ENCODE assay signal across 8 cellular contexts in the genomic region with DNA sequence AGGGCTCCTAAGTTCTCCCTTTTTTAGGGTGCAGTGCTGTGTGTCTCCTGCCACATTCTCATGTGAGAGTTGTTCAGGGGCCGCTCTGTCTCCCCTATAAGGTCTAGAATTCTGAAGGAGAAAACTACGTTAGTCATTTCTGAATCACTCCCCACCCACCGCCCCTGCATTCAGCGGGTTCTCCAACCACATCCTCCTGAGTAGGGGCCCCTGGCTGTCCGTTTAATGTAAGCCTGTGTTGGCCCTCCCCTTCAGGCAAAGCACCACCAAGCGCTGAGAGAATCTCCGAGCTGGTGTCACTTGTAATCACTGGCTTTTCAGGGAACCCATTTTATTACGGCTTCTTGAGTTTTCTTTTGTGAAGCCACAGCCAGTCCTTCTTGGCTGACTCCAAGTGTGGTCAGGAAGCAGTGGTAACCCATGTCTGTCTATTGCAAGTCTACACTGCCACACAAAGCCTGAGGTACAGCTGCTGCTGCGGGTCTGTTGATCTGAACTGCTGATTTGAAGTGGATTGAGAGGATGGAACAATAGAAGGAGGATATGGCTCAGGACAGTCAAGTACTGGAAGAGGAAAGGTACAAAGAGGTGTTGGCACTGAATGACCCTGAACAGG. TPM values are rescaled to one million over a fixed set of nuclear protein-coding genes. Genes with fewer than 3 reads are reported as not detected.
DNase-seq lines count a peak whose midpoint lies in the region; ATAC-seq and TF ChIP-seq lines count a peak whose summit lies in the region.

No MANE protein-coding gene starts in this region.

- H4K20me1 ChIP-seq in mammary epithelial cell (ENCODE audit: insufficient read depth, low read length) = no peaks in the 10 kb centered on the region

- intact Hi-C loops in mammary epithelial cell (cut with micrococcal nuclease) (no loop called here), lower leg skin (cut with DNase I; ENCODE audit: low total_unique reads) (no loop called here)

- no peak overlapping the region for H3K9ac ChIP-seq in mammary epithelial cell (ENCODE audit: insufficient read depth, low read length)

- TF ChIP-seq CTCF in mammary epithelial cell (conservative IDR thresholded peaks at IDR 0.05 in 1 of 2, IDR thresholded peaks at IDR 0.05 in 1 of 2; ENCODE audit: extremely low read depth in 1 of 2, insufficient read depth in 1 of 2, low read depth in 1 of 2, low read length in 2 of 2) (no peak), lower leg skin (IDR thresholded peaks at IDR 0.05) (no peak)

- H3K79me2 ChIP-seq in mammary epithelial cell (ENCODE audit: insufficient read depth, low read length) = no peaks in the 10 kb centered on the region

- H3K4me1 ChIP-seq in mammary epithelial cell (ENCODE audit: insufficient read depth, low read length) = no peaks in the 10 kb centered on the region

- no peak overlapping the region for H3K27ac ChIP-seq in mammary epithelial cell (ENCODE audit: insufficient read depth, low read depth, low read length)

- no peaks in the 10 kb centered on the region for H3K27me3 ChIP-seq in mammary epithelial cell (ENCODE audit: insufficient read depth, low read length)

- in situ Hi-C loops in mammary epithelial cell (cut with MboI; ENCODE audit: low sequenced_read_pairs in 2 of 2) = no loop called here

- DNase-seq in Daoy (ENCODE audit: low read depth) = peak; percentile 88
- DNase-seq in M059J (ENCODE audit: low read depth) = peak; percentile 47
- DNase-seq in activated T-cell treated with anti-CD3 and anti-CD28 coated beads, Interleukin-2, amount 50 U/mL, for 1 hour = peak; percentile 51
- DNase-seq in stimulated activated CD4-positive, alpha-beta T cell treated with anti-CD3 and anti-CD28 coated beads, Interleukin-1b, Interleukin-23, amount 100 ng/mL, for 1 hour (ENCODE audit: low read depth in 2 of 2) = peak; percentile 7 to 44
- DNase-seq in mammary epithelial cell = no peak
- no peak for DNase-seq in lower leg skin (ENCODE audit: low spot score in 2 of 2)

- no TSS peak for BruUV-seq in mammary epithelial cell (replicated peaks; lab: Mats Ljungman, UMichigan)

- 39% methylated on average over 6 of the region's 9 CpGs for WGBS in mammary epithelial cell (ENCODE audit: low coverage, missing lambda C conversion rate)
- WGBS in lower leg skin, 2 donors = 59 to 62% methylated on average over 9 of the region's 9 CpGs

- H3K4me2 ChIP-seq in mammary epithelial cell (ENCODE audit: insufficient read depth, low read depth, low read length) = no peak overlapping the region

- H3K36me3 ChIP-seq in mammary epithelial cell (ENCODE audit: insufficient read depth, low read length) = no peaks in the 10 kb centered on the region

- dilution Hi-C loops in mammary epithelial cell (cut with HindIII; ENCODE audit: low sequenced_read_pairs) = no loop called here

- CTCF ChIA-PET in mammary epithelial cell (lab: Charles Lee; ENCODE audit: low non-redundant PET) = no interaction called here

- no peak for TF ChIP-seq POLR2A in lower leg skin (IDR thresholded peaks at IDR 0.05)

- H3K4me3 ChIP-seq in mammary epithelial cell (replicated peaks in 1 of 3; ENCODE audit: insufficient read depth in 1 of 3, low read depth in 2 of 3, low read length in 3 of 3) (no peak overlapping the region), lower leg skin (ENCODE audit: low read depth, poor library complexity, severe bottlenecking) (no peak overlapping the region)

- ATAC-seq in GM21717 (IDR thresholded peaks at IDR 0.05; ENCODE audit: unreplicated experiment) (peak; percentile 87), SK-N-SH treated with all-trans-retinoic acid at 6 μM for 48 hours (no peak)

- H3K9me3 ChIP-seq in mammary epithelial cell (replicated peaks; ENCODE audit: insufficient read depth, low read length) = no peaks in the 10 kb centered on the region

- H2AFZ ChIP-seq in mammary epithelial cell (ENCODE audit: low read depth, low read length) = no peak overlapping the region

TF ChIP-seq in SK-N-SH treated with all-trans-retinoic acid at 6 μM for 48 hours, 23 proteins besides CTCF, POLR2A, EP300 and RAD21 (continues in another document):
- TF ChIP-seq PPARA (CRISPR knock-in tag; IDR thresholded peaks at IDR 0.05; ENCODE audit: borderline replicate concordance) (no peak), CSDC2 (CRISPR knock-in tag; IDR thresholded peaks at IDR 0.05) (no peak), ARNTL (CRISPR knock-in tag; IDR thresholded peaks at IDR 0.05; ENCODE audit: borderline replicate concordance, low read depth) (no peak), ESRRG (CRISPR knock-in tag; IDR thresholded peaks at IDR 0.05) (no peak), ZFP30 (CRISPR knock-in tag; IDR thresholded peaks at IDR 0.05) (no peak), ZC3H10 (CRISPR knock-in tag; IDR thresholded peaks at IDR 0.05) (no peak), TCF4 (CRISPR knock-in tag; IDR thresholded peaks at IDR 0.05; ENCODE audit: borderline replicate concordance) (no peak), ZNF70 (CRISPR knock-in tag; IDR thresholded peaks at IDR 0.05) (no peak), OSR1 (CRISPR knock-in tag; IDR thresholded peaks at IDR 0.05) (no peak), ZNF8 (CRISPR knock-in tag; IDR thresholded peaks at IDR 0.05) (no peak), SNAI2 (CRISPR knock-in tag; IDR thresholded peaks at IDR 0.05) (no peak)
- TF ChIP-seq, protein P1, sequence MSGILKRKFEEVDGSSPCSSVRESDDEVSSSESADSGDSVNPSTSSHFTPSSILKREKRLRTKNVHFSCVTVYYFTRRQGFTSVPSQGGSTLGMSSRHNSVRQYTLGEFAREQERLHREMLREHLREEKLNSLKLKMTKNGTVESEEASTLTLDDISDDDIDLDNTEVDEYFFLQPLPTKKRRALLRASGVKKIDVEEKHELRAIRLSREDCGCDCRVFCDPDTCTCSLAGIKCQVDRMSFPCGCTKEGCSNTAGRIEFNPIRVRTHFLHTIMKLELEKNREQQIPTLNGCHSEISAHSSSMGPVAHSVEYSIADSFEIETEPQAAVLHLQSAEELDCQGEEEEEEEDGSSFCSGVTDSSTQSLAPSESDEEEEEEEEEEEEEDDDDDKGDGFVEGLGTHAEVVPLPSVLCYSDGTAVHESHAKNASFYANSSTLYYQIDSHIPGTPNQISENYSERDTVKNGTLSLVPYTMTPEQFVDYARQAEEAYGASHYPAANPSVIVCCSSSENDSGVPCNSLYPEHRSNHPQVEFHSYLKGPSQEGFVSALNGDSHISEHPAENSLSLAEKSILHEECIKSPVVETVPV (CRISPR knock-in tag; IDR thresholded peaks at IDR 0.05) = no peak
- TF ChIP-seq, protein P2, sequence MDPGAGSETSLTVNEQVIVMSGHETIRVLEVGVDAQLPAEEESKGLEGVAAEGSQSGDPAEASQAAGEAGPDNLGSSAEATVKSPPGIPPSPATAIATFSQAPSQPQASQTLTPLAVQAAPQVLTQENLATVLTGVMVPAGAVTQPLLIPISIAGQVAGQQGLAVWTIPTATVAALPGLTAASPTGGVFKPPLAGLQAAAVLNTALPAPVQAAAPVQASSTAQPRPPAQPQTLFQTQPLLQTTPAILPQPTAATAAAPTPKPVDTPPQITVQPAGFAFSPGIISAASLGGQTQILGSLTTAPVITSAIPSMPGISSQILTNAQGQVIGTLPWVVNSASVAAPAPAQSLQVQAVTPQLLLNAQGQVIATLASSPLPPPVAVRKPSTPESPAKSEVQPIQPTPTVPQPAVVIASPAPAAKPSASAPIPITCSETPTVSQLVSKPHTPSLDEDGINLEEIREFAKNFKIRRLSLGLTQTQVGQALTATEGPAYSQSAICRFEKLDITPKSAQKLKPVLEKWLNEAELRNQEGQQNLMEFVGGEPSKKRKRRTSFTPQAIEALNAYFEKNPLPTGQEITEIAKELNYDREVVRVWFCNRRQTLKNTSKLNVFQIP (CRISPR knock-in tag; IDR thresholded peaks at IDR 0.05; ENCODE audit: borderline replicate concordance, low read depth) = no peak
- TF ChIP-seq, protein P3, sequence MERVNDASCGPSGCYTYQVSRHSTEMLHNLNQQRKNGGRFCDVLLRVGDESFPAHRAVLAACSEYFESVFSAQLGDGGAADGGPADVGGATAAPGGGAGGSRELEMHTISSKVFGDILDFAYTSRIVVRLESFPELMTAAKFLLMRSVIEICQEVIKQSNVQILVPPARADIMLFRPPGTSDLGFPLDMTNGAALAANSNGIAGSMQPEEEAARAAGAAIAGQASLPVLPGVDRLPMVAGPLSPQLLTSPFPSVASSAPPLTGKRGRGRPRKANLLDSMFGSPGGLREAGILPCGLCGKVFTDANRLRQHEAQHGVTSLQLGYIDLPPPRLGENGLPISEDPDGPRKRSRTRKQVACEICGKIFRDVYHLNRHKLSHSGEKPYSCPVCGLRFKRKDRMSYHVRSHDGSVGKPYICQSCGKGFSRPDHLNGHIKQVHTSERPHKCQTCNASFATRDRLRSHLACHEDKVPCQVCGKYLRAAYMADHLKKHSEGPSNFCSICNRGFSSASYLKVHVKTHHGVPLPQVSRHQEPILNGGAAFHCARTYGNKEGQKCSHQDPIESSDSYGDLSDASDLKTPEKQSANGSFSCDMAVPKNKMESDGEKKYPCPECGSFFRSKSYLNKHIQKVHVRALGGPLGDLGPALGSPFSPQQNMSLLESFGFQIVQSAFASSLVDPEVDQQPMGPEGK (CRISPR knock-in tag; IDR thresholded peaks at IDR 0.05; ENCODE audit: borderline replicate concordance) = no peak

RNA-seq across cellular contexts. Expression of gene LCT, which starts 16.9 kb away (rescaled TPM):
- 0.40 TPM in 1 of 2 replicates, not detected in the other for total RNA-seq in Daoy (2014; rRNA removed; shearing (Covaris generic))
- not detected in 2 replicates for total RNA-seq in M059J (2014; rRNA removed; shearing (Covaris generic))
- total RNA-seq in mammary epithelial cell (not detected), lower leg skin (under 1 TPM in 2 of 4 donors, not detected in 2; 0.03 to 0.15 TPM)
- 0.01 TPM for polyA plus RNA-seq in mammary epithelial cell
- not detected for polyA minus RNA-seq in mammary epithelial cell

RNA-seq across cellular contexts. Expression of gene MCM6, which starts 56.1 kb away (rescaled TPM):
- total RNA-seq in Daoy (2014; rRNA removed; shearing (Covaris generic)) = 18.5 and 22.7 TPM in 2 replicates
- total RNA-seq in M059J (2014; rRNA removed; shearing (Covaris generic)) = 23.8 and 40.8 TPM in 2 replicates
- total RNA-seq in mammary epithelial cell = 10 to 100 TPM; 15.2 to 39.0 TPM
- polyA plus RNA-seq in mammary epithelial cell = 47.1 TPM
- 65.9 TPM for polyA minus RNA-seq in mammary epithelial cell
- total RNA-seq in lower leg skin = 1 to 10 TPM; 4.5 to 8.5 (median 6.0) TPM

Comparison
In these comparisons a context has a peak if more than half of its experiments do, and no peak if none do; other contexts are left out.
1. DNase-seq: peak in Daoy (single experiment), M059J (single experiment), activated T-cell treated with anti-CD3 and anti-CD28 coated beads, Interleukin-2, amount 50 U/mL, for 1 hour (single experiment) and stimulated activated CD4-positive, alpha-beta T cell treated with anti-CD3 and anti-CD28 coated beads, Interleukin-1b, Interleukin-23, amount 100 ng/mL, for 1 hour (2 of 2); none in mammary epithelial cell (single experiment) and lower leg skin (0 of 2).